Comparison of ENCODE assay signal across 12 cellular contexts in genomic region chr7:30471205-30471604, GRCh38. TPM values are rescaled to one million over a fixed set of nuclear protein-coding genes. Genes with fewer than 3 reads are reported as not detected.
DNase-seq lines count a peak whose midpoint lies in the region; ATAC-seq, FAIRE-seq and TF ChIP-seq lines count a peak whose summit lies in the region.
"Had no signal": no experiment of that assay in that cellular context is flagged by ENCODE, and none has a peak within 500 bp of the region (broad histone marks: within the 10 kb centered on the region; RNA-seq: fewer than 3 reads in every experiment).

No MANE protein-coding gene starts in this region.

- in situ Hi-C loops in transverse colon (cut with MboI; ENCODE audit: low pct_ligation_motif_present in 1 of 4, low pct_unique_long_range_greater_than_20kb in 1 of 4, low sequenced_read_pairs in 3 of 4): loop anchor here in 1 of 4 donors (25.0 kb wide), 1 partner anchor 184 kb away; the partner anchor contains the start of gene ZNRF2

- WGBS in transverse colon (ENCODE audit: low coverage in 1 of 2), 2 donors: 36% methylated on average over 2 of the region's 2 CpGs; no CpG with 5 or more reads in 1 of the 2 donors

- peak; percentile 16 for DNase-seq in activated CD4-positive, alpha-beta memory T cell treated with anti-CD3 and anti-CD28 coated beads, Interleukin-2, amount 10 ng/mL, durations not matched to agents 7 days and 5 days
- DNase-seq in activated CD4-positive, alpha-beta memory T cell treated with anti-CD3 and anti-CD28 coated beads for 36 hours: no peak
- peak; percentile 69 for DNase-seq in choroid plexus epithelial cell (ENCODE audit: low read depth)
- DNase-seq in naive B cell: no peak
- no peak for DNase-seq in transverse colon
- no peak for DNase-seq in urothelium cell line (ENCODE audit: low spot score)
- DNase-seq in C1 segment of cervical spinal cord (lab: John Stamatoyannopoulos, UW): no peak
- DNase-seq: NCI-H1417 treated with DMSO at 0.1 percent for 48 hours, small intestine had no signal

- no peak overlapping the region for H3K4me3 Mint-ChIP-seq in activated CD4-positive, alpha-beta memory T cell treated with anti-CD3 and anti-CD28 coated beads, Interleukin-2, amount 10 ng/mL, durations not matched to agents 7 days and 5 days
- H3K4me3 Mint-ChIP-seq in activated CD4-positive, alpha-beta memory T cell treated with anti-CD3 and anti-CD28 coated beads for 36 hours: no peak overlapping the region
- H3K4me3 Mint-ChIP-seq in naive B cell: peak overlapping the region in 2 of 8 donors; percentile 4 to 50

- peaks cover 37% of the 10 kb centered on the region for H3K36me3 Mint-ChIP-seq in activated CD4-positive, alpha-beta memory T cell treated with anti-CD3 and anti-CD28 coated beads, Interleukin-2, amount 10 ng/mL, durations not matched to agents 7 days and 5 days (ENCODE audit: low read depth)
- H3K36me3 Mint-ChIP-seq in activated CD4-positive, alpha-beta memory T cell treated with anti-CD3 and anti-CD28 coated beads for 36 hours: peaks cover 12% of the 10 kb centered on the region
- peaks cover 0 to 8% of the 10 kb centered on the region in 2 donors for H3K36me3 Mint-ChIP-seq in naive B cell

- TF ChIP-seq EP300 in transverse colon (IDR thresholded peaks at IDR 0.05; ENCODE audit: low read depth): no peak

- CTCF ChIA-PET in activated CD4-positive, alpha-beta memory T cell treated with anti-CD3 and anti-CD28 coated beads, Interleukin-2, amount 10 ng/mL, durations not matched to agents 7 days and 5 days (lab: Charles Lee): interaction anchor here (1.0 kb wide), 1 partner anchor 76 kb away, joined by 3 read pairs; no protein-coding TSS in a partner anchor
- CTCF ChIA-PET in activated CD4-positive, alpha-beta memory T cell treated with anti-CD3 and anti-CD28 coated beads for 36 hours (lab: Charles Lee): interaction anchor here (1.3 kb wide), 1 partner anchor 195 kb away, joined by 3 read pairs; no protein-coding TSS in a partner anchor

- H3K4me3 ChIP-seq in choroid plexus epithelial cell (ENCODE audit: low read depth, low read length) (no peak overlapping the region), transverse colon (no peak overlapping the region)

- no peak for FAIRE-seq in urothelium cell line (lab: Jason Lieb, UNC)
- FAIRE-seq: GM12892, small intestine had no signal

- no peaks in the 10 kb centered on the region for H3K27me3 Mint-ChIP-seq in activated CD4-positive, alpha-beta memory T cell treated with anti-CD3 and anti-CD28 coated beads, Interleukin-2, amount 10 ng/mL, durations not matched to agents 7 days and 5 days
- H3K27me3 Mint-ChIP-seq in activated CD4-positive, alpha-beta memory T cell treated with anti-CD3 and anti-CD28 coated beads for 36 hours: no peaks in the 10 kb centered on the region
- H3K27me3 Mint-ChIP-seq in naive B cell: no peaks in the 10 kb centered on the region

- TF ChIP-seq CTCF in choroid plexus epithelial cell (conservative IDR thresholded peaks at IDR 0.05; ENCODE audit: low read depth, low read length) (no peak), transverse colon (IDR thresholded peaks at IDR 0.05) (no peak)

- no peaks in the 10 kb centered on the region for H3K36me3 ChIP-seq in transverse colon

- no peak for TF ChIP-seq POLR2A in transverse colon (IDR thresholded peaks at IDR 0.05)

- peak overlapping the region; percentile 72 to 83 (median 78) for H3K27ac ChIP-seq in transverse colon

- H3K9me3 ChIP-seq in transverse colon: no peaks in the 10 kb centered on the region

- H3K27ac Mint-ChIP-seq in activated CD4-positive, alpha-beta memory T cell treated with anti-CD3 and anti-CD28 coated beads, Interleukin-2, amount 10 ng/mL, durations not matched to agents 7 days and 5 days: peak overlapping the region; percentile 50
- H3K27ac Mint-ChIP-seq in activated CD4-positive, alpha-beta memory T cell treated with anti-CD3 and anti-CD28 coated beads for 36 hours: no peak overlapping the region
- peak overlapping the region in 5 of 6 donors; percentile 6 to 58 (median 43) for H3K27ac Mint-ChIP-seq in naive B cell

- peaks cover 20 to 69% (median 42%) of the 10 kb centered on the region in 4 donors for H3K4me1 ChIP-seq in transverse colon

- ATAC-seq in naive B cell (ENCODE audit: low read depth in 2 of 2): peak; percentile 27 to 28
- ATAC-seq in HG03469 (IDR thresholded peaks at IDR 0.05; ENCODE audit: unreplicated experiment): no peak
- ATAC-seq: Panc1 had no signal

- no peaks in the 10 kb centered on the region for H3K9me3 Mint-ChIP-seq in activated CD4-positive, alpha-beta memory T cell treated with anti-CD3 and anti-CD28 coated beads, Interleukin-2, amount 10 ng/mL, durations not matched to agents 7 days and 5 days
- no peaks in the 10 kb centered on the region for H3K9me3 Mint-ChIP-seq in activated CD4-positive, alpha-beta memory T cell treated with anti-CD3 and anti-CD28 coated beads for 36 hours
- peaks cover 0 to 3% (median 0%) of the 10 kb centered on the region in 7 donors for H3K9me3 Mint-ChIP-seq in naive B cell

- H3K27me3 ChIP-seq in transverse colon: no peaks in the 10 kb centered on the region

- H3K4me1 Mint-ChIP-seq in activated CD4-positive, alpha-beta memory T cell treated with anti-CD3 and anti-CD28 coated beads, Interleukin-2, amount 10 ng/mL, durations not matched to agents 7 days and 5 days: peaks cover 74% of the 10 kb centered on the region
- peaks cover 75% of the 10 kb centered on the region for H3K4me1 Mint-ChIP-seq in activated CD4-positive, alpha-beta memory T cell treated with anti-CD3 and anti-CD28 coated beads for 36 hours (ENCODE audit: low read depth)
- peaks cover 67 to 98% (median 90%) of the 10 kb centered on the region in 3 donors for H3K4me1 Mint-ChIP-seq in naive B cell

- POLR2A ChIA-PET in activated CD4-positive, alpha-beta memory T cell treated with anti-CD3 and anti-CD28 coated beads, Interleukin-2, amount 10 ng/mL, durations not matched to agents 7 days and 5 days (lab: Charles Lee): interaction anchor here (1.1 kb wide), 1 partner anchor 34 kb away, joined by 3 read pairs; the partner anchor contains the start of gene GGCT
- POLR2A ChIA-PET in activated CD4-positive, alpha-beta memory T cell treated with anti-CD3 and anti-CD28 coated beads for 36 hours (lab: Charles Lee): no interaction called here

- intact Hi-C loops in activated CD4-positive, alpha-beta memory T cell treated with anti-CD3 and anti-CD28 coated beads for 36 hours (cut with micrococcal nuclease): no loop called here
- intact Hi-C loops in transverse colon (cut with DNase I; ENCODE audit: low total_unique reads): no loop called here

RNA-seq across cellular contexts. Expression of gene NOD1, which starts 7.4 kb away (rescaled TPM):
- total RNA-seq in activated CD4-positive, alpha-beta memory T cell treated with anti-CD3 and anti-CD28 coated beads, Interleukin-2, amount 10 ng/mL, durations not matched to agents 7 days and 5 days: 10 to 100 TPM; 19.6 to 22.6 TPM
- total RNA-seq in activated CD4-positive, alpha-beta memory T cell treated with anti-CD3 and anti-CD28 coated beads for 36 hours: 10 to 100 TPM; 12.8 to 14.0 TPM
- polyA plus RNA-seq in naive B cell (ENCODE audit: low read depth in 6 of 6): 10 to 100 TPM in 2 of 6 donors, 1 to 10 TPM in 4; 7.0 to 16.8 (median 8.6) TPM
- 10 to 100 TPM; 12.4 to 18.3 (median 15.6) TPM for total RNA-seq in transverse colon

RNA-seq across cellular contexts. Expression of gene GGCT, which starts 33.4 kb away (rescaled TPM):
- 10 to 100 TPM; 34.2 to 37.7 TPM for total RNA-seq in activated CD4-positive, alpha-beta memory T cell treated with anti-CD3 and anti-CD28 coated beads, Interleukin-2, amount 10 ng/mL, durations not matched to agents 7 days and 5 days
- 10 to 100 TPM; 60.5 to 68.0 TPM for total RNA-seq in activated CD4-positive, alpha-beta memory T cell treated with anti-CD3 and anti-CD28 coated beads for 36 hours
- polyA plus RNA-seq in naive B cell (ENCODE audit: low read depth in 6 of 6): 10 to 100 TPM; 12.1 to 36.0 (median 28.8) TPM
- 10 to 100 TPM in 3 of 4 donors, 1 to 10 TPM in 1; 3.6 to 21.3 (median 16.5) TPM for total RNA-seq in transverse colon

Comparison
In these comparisons a context has a peak if more than half of its experiments do, and no peak if none do; other contexts are left out.
1. DNase-seq: peak in activated CD4-positive, alpha-beta memory T cell treated with anti-CD3 and anti-CD28 coated beads, Interleukin-2, amount 10 ng/mL, durations not matched to agents 7 days and 5 days (single experiment) and choroid plexus epithelial cell (single experiment); none in activated CD4-positive, alpha-beta memory T cell treated with anti-CD3 and anti-CD28 coated beads for 36 hours (single experiment), naive B cell (single experiment), transverse colon (single experiment), urothelium cell line (single experiment) and C1 segment of cervical spinal cord (0 of 14).